In the genomic region with DNA sequence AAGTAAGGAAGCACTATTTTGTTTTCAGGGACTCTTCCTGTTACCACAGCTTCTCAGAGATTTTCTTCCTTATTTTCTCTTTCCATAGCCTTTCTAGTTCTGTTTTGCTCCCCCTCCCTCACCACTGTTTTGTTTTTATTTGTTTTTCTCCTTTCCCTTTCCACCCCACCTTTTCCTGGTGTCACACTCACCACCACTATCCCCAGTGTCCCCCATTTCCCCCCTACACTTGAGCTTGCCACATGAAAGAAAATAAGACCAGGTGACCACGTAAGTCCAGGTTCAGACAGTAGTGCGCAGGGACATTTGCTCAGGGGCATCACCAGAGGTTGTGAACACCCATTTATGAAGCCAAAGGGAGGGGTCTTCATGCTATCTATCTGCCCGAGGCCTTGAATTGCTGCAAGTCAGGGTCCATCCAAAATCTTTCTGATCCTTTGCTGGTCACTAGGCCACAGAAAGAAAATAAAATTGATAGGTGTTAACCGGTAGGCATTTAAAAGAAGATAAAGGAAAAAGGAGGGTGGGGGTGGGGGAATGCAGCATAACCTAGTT, we compare ENCODE assay signal across 13 cellular contexts. TPM values are rescaled to one million over a fixed set of nuclear protein-coding genes. Genes with fewer than 3 reads are reported as not detected.
A peak's percentile ranks its signal among the peaks of the same experiment; 100 is the strongest.
DNase-seq lines count a peak whose midpoint lies in the region; ATAC-seq and TF ChIP-seq lines count a peak whose summit lies in the region.
"Had no signal": no experiment of that assay in that cellular context is flagged by ENCODE, and none has a peak within 500 bp of the region (broad histone marks: within the 10 kb centered on the region; RNA-seq: fewer than 3 reads in every experiment).

No MANE protein-coding gene starts in this region.

- peaks cover 5 to 71% (median 43%) of the 10 kb centered on the region in 12 donors for H3K4me1 ChIP-seq in heart left ventricle
- H3K4me1 ChIP-seq in thoracic aorta (ENCODE audit: control insufficient read depth in 1 of 2, low read depth in 2 of 2): peaks cover 31 to 48% of the 10 kb centered on the region in 2 donors

- H3K36me3 ChIP-seq in heart left ventricle (no peaks in the 10 kb centered on the region), thoracic aorta (no peaks in the 10 kb centered on the region)

- H3K9me3 ChIP-seq in heart left ventricle (no peaks in the 10 kb centered on the region), thoracic aorta (no peaks in the 10 kb centered on the region)
- H3K9me3 ChIP-seq: testis had no signal

- ATAC-seq in heart left ventricle (no peak), thoracic aorta (ENCODE audit: insufficient number of reproducible peaks, low FRiP score, low read depth) (no peak), GM21367 (IDR thresholded peaks at IDR 0.05; ENCODE audit: unreplicated experiment) (no peak)
- no peak for ATAC-seq in central memory CD8-positive, alpha-beta T cell (replicated peaks; ENCODE audit: extremely low read depth, poor library complexity, severe bottlenecking)

- peaks cover 28% of the 10 kb centered on the region for H3K36me3 Mint-ChIP-seq in central memory CD8-positive, alpha-beta T cell (ENCODE audit: insufficient read depth)
- H3K36me3 Mint-ChIP-seq in chondrocyte (ENCODE audit: low read depth): no peaks in the 10 kb centered on the region

- H3K4me1 Mint-ChIP-seq in central memory CD8-positive, alpha-beta T cell: peaks cover 76% of the 10 kb centered on the region
- peaks cover 45% of the 10 kb centered on the region for H3K4me1 Mint-ChIP-seq in chondrocyte (ENCODE audit: low read depth)

- H3K27ac Mint-ChIP-seq in central memory CD8-positive, alpha-beta T cell (ENCODE audit: low read depth): peak overlapping the region; percentile 99
- H3K27ac Mint-ChIP-seq in chondrocyte (ENCODE audit: unreplicated experiment): no peak overlapping the region

- TF ChIP-seq CTCF in heart left ventricle (IDR thresholded peaks at IDR 0.05): no peak
- TF ChIP-seq CTCF in thoracic aorta (IDR thresholded peaks at IDR 0.05): no peak
- TF ChIP-seq CTCF in chondrocyte (IDR thresholded peaks at IDR 0.05): no peak

- peak overlapping the region in 11 of 12 donors; percentile 28 to 94 (median 90) for H3K27ac ChIP-seq in heart left ventricle
- peak overlapping the region in 1 of 2 donors; percentile 86 for H3K27ac ChIP-seq in thoracic aorta
- H3K27ac ChIP-seq: testis had no signal

- no peaks in the 10 kb centered on the region for H3K27me3 Mint-ChIP-seq in central memory CD8-positive, alpha-beta T cell
- H3K27me3 Mint-ChIP-seq in chondrocyte (ENCODE audit: low read depth): no peaks in the 10 kb centered on the region

- H3K4me3 ChIP-seq in heart left ventricle (peak overlapping the region in 7 of 12 donors; percentile 5 to 94 (median 89)), thoracic aorta (peak overlapping the region; percentile 96)
- H3K4me3 ChIP-seq: testis had no signal

- 73 to 87% (median 85%) methylated on average over 4 of the region's 4 CpGs for WGBS in heart left ventricle, 4 donors

- no peak for DNase-seq in heart left ventricle
- DNase-seq in cardiac septum (ENCODE audit: low spot score): no peak
- peak; percentile 33 for DNase-seq in NAMALWA (ENCODE audit: low spot score)
- DNase-seq in central memory CD8-positive, alpha-beta T cell (ENCODE audit: low spot score in 2 of 2): no peak
- DNase-seq in thoracic aorta (ENCODE audit: low spot score): no peak
- DNase-seq in 8988T: no peak
- DNase-seq in chondrocyte (ENCODE audit: low spot score): no peak
- DNase-seq: C1 segment of cervical spinal cord, MM.1S, NCI-H526 treated with DMSO at 0.1 percent for 48 hours, SW 1271, testis had no signal

- peak overlapping the region; percentile 97 for H3K4me3 Mint-ChIP-seq in central memory CD8-positive, alpha-beta T cell
- H3K4me3 Mint-ChIP-seq in chondrocyte (ENCODE audit: unreplicated experiment): no peak overlapping the region

- no peaks in the 10 kb centered on the region for H3K9me3 Mint-ChIP-seq in central memory CD8-positive, alpha-beta T cell
- no peaks in the 10 kb centered on the region for H3K9me3 Mint-ChIP-seq in chondrocyte (ENCODE audit: low read depth)

- intact Hi-C loops in heart left ventricle (cut with DNase I) (loop anchor here in 9 of 10 donors (2.0 to 10.0 kb wide), 9 partner anchors 48 to 230 kb away; no protein-coding TSS in a partner anchor), cardiac septum (cut with DNase I) (loop anchor here (5.0 kb wide), 3 partner anchors 48 to 248 kb away; partner anchors contain the start of gene OXNAD1)

- no peaks in the 10 kb centered on the region for H3K27me3 ChIP-seq in heart left ventricle
- H3K27me3 ChIP-seq in thoracic aorta (replicated peaks; ENCODE audit: insufficient read depth): no peaks in the 10 kb centered on the region
- H3K27me3 ChIP-seq: testis had no signal

- no peak for TF ChIP-seq POLR2A in heart left ventricle (IDR thresholded peaks at IDR 0.05)

RNA-seq across cellular contexts. Expression of gene RFTN1, which starts 1.4 kb away (rescaled TPM):
- 10 to 100 TPM; 17.1 to 40.8 (median 26.4) TPM for total RNA-seq in heart left ventricle
- 10 to 100 TPM; 18.1 to 27.8 TPM for polyA plus RNA-seq in heart left ventricle
- total RNA-seq in cardiac septum: 26.5 TPM
- 100 to 1,000 TPM in 1 of 2 donors, 10 to 100 TPM in 1; 69.7 to 108 TPM for total RNA-seq in thoracic aorta
- 53.3 to 54.9 TPM (median 53.4 TPM) in 3 replicates for total RNA-seq in chondrocyte
